17 cellular contexts compared by ENCODE assay signal in genomic region chr17:2690165-2691068, GRCh38. TPM values are rescaled to one million over a fixed set of nuclear protein-coding genes. Genes with fewer than 3 reads are reported as not detected.
DNase-seq lines count a peak whose midpoint lies in the region; ATAC-seq lines count a peak whose summit lies in the region.
"Had no signal": no experiment of that assay in that cellular context is flagged by ENCODE, and none has a peak within 500 bp of the region (broad histone marks: within the 10 kb centered on the region; RNA-seq: fewer than 3 reads in every experiment).

No MANE protein-coding gene starts in this region.

- H3K27ac Mint-ChIP-seq in T-helper 17 cell = peak overlapping the region; percentile 92
- H3K27ac Mint-ChIP-seq: activated naive CD8-positive, alpha-beta T cell treated with anti-CD3 and anti-CD28 coated beads, Interleukin-2, amount 50 U/mL, for 24 hours had no signal

- H3K36me3 Mint-ChIP-seq in activated T-cell treated with anti-CD3 and anti-CD28 coated beads, Interleukin-2, amount 50 U/mL, for 4 hours (ENCODE audit: insufficient read depth) = peaks cover 7% of the 10 kb centered on the region
- H3K36me3 Mint-ChIP-seq in T-helper 17 cell (ENCODE audit: low read depth) = no peaks in the 10 kb centered on the region

- H3K9me3 Mint-ChIP-seq in activated T-cell treated with anti-CD3 and anti-CD28 coated beads, Interleukin-2, amount 50 U/mL, for 4 hours = no peaks in the 10 kb centered on the region
- H3K9me3 Mint-ChIP-seq: activated naive CD8-positive, alpha-beta T cell treated with anti-CD3 and anti-CD28 coated beads, Interleukin-2, amount 50 U/mL, for 24 hours; memory B cell had no signal

- H3K4me1 Mint-ChIP-seq in activated T-cell treated with anti-CD3 and anti-CD28 coated beads, Interleukin-2, amount 50 U/mL, for 4 hours (ENCODE audit: low read depth) = peaks cover 6% of the 10 kb centered on the region
- H3K4me1 Mint-ChIP-seq in T-helper 17 cell = peaks cover 7% of the 10 kb centered on the region

- H3K9me3 ChIP-seq in T-helper 17 cell (ENCODE audit: control insufficient read depth, low read length, poor library complexity, severe bottlenecking) = no peaks in the 10 kb centered on the region
- H3K9me3 ChIP-seq: thoracic aorta had no signal

- DNase-seq in activated T-cell treated with anti-CD3 and anti-CD28 coated beads, Interleukin-2, amount 50 U/mL, for 1 hour = peak; percentile 15
- DNase-seq in activated T-cell treated with anti-CD3 and anti-CD28 coated beads, Interleukin-2, amount 50 U/mL, for 4 hours = no peak
- DNase-seq in T-helper 17 cell (no peak), iPS-NIHi7 (ENCODE audit: extremely low spot score) (peak; percentile 10), NCI-H69 (lab: John Stamatoyannopoulos, UW) (no peak), amygdala (lab: John Stamatoyannopoulos, UW) (no peak)
- DNase-seq in stimulated activated CD8-positive, alpha-beta memory T cell treated with anti-CD3 and anti-CD28 coated beads, Interleukin-4, amount 100 ng/mL, for 48 hours = peak; percentile 23
- DNase-seq: activated naive CD8-positive, alpha-beta T cell treated with anti-CD3 and anti-CD28 coated beads, Interleukin-2, amount 50 U/mL, for 24 hours; erythroblast; hypothalamus; IMR-90; NCI-H1105; NCI-H2227 treated with DMSO at 0.1 percent for 48 hours; stimulated activated CD4-positive, alpha-beta T cell treated with anti-CD3 and anti-CD28 coated beads, Interleukin-12 subunit alpha, Interleukin-12 subunit beta, amount 100 ng/mL, for 4 hours had no signal

- no peak for ATAC-seq in activated T-cell treated with anti-CD3 and anti-CD28 coated beads, Interleukin-2, amount 50 U/mL, for 4 hours
- ATAC-seq in T-helper 17 cell (no peak), HG02973 (IDR thresholded peaks at IDR 0.05; ENCODE audit: unreplicated experiment) (no peak)
- ATAC-seq: activated naive CD8-positive, alpha-beta T cell treated with anti-CD3 and anti-CD28 coated beads, Interleukin-2, amount 50 U/mL, for 24 hours had no signal

- no peaks in the 10 kb centered on the region for H3K27me3 Mint-ChIP-seq in activated T-cell treated with anti-CD3 and anti-CD28 coated beads, Interleukin-2, amount 50 U/mL, for 4 hours (ENCODE audit: low read depth)
- no peaks in the 10 kb centered on the region for H3K27me3 Mint-ChIP-seq in T-helper 17 cell
- H3K27me3 Mint-ChIP-seq: activated naive CD8-positive, alpha-beta T cell treated with anti-CD3 and anti-CD28 coated beads, Interleukin-2, amount 50 U/mL, for 24 hours; memory B cell had no signal

- H3K4me3 Mint-ChIP-seq in activated T-cell treated with anti-CD3 and anti-CD28 coated beads, Interleukin-2, amount 50 U/mL, for 4 hours = no peak overlapping the region
- peak overlapping the region; percentile 36 for H3K4me3 Mint-ChIP-seq in T-helper 17 cell
- H3K4me3 Mint-ChIP-seq: activated naive CD8-positive, alpha-beta T cell treated with anti-CD3 and anti-CD28 coated beads, Interleukin-2, amount 50 U/mL, for 24 hours; memory B cell had no signal

RNA-seq across cellular contexts. Expression of gene CLUH, which starts 21.1 kb away (rescaled TPM):
- total RNA-seq in activated T-cell treated with anti-CD3 and anti-CD28 coated beads, Interleukin-2, amount 50 U/mL, for 4 hours = 100 to 1,000 TPM; 245 to 297 (median 279) TPM
- 10 to 100 TPM; 55.2 to 68.6 TPM for total RNA-seq in T-helper 17 cell

RNA-seq across cellular contexts. Expression of gene CCDC92B, which starts 59.0 kb away (rescaled TPM):
- total RNA-seq in activated T-cell treated with anti-CD3 and anti-CD28 coated beads, Interleukin-2, amount 50 U/mL, for 4 hours = under 1 TPM in 1 of 3 donors, not detected in 2; 0.16 TPM
- under 1 TPM; 0.13 to 0.37 TPM for total RNA-seq in T-helper 17 cell
- total RNA-seq: IMR-90 had no signal

Comparison
In these comparisons a context has a peak if more than half of its experiments do, and no peak if none do; other contexts are left out.
1. DNase-seq: peak in activated T-cell treated with anti-CD3 and anti-CD28 coated beads, Interleukin-2, amount 50 U/mL, for 1 hour (single experiment), iPS-NIHi7 (single experiment) and stimulated activated CD8-positive, alpha-beta memory T cell treated with anti-CD3 and anti-CD28 coated beads, Interleukin-4, amount 100 ng/mL, for 48 hours (single experiment); none in activated T-cell treated with anti-CD3 and anti-CD28 coated beads, Interleukin-2, amount 50 U/mL, for 4 hours (single experiment), T-helper 17 cell (0 of 3), NCI-H69 (single experiment) and amygdala (0 of 56).